In genomic region chr15:100043069-100043641, GRCh38 we compare ENCODE assay signal across 14 cellular contexts.
A peak's percentile ranks its signal among the peaks of the same experiment; 100 is the strongest.
DNase-seq lines count a peak whose midpoint lies in the region; ATAC-seq, FAIRE-seq and TF ChIP-seq lines count a peak whose summit lies in the region.
"Had no signal": no experiment of that assay in that cellular context is flagged by ENCODE, and none has a peak within 500 bp of the region (broad histone marks: within the 10 kb centered on the region; RNA-seq: fewer than 3 reads in every experiment).

No MANE protein-coding gene starts in this region.

- H3K4me2 ChIP-seq in astrocyte (ENCODE audit: low read length) (peak overlapping the region; percentile 80), OCI-LY7 (ENCODE audit: low read length) (no peak overlapping the region)

- no peaks in the 10 kb centered on the region for H3K9me3 Mint-ChIP-seq in astrocyte (ENCODE audit: unreplicated experiment)

- H3K4me3 ChIP-seq in astrocyte (ENCODE audit: insufficient read depth, low read depth, low read length), result peak overlapping the region; percentile 30
- H3K4me3 ChIP-seq in vagina, result no peak overlapping the region
- H3K4me3 ChIP-seq in OCI-LY7 (ENCODE audit: low read depth, low read length, poor library complexity, severe bottlenecking), result no peak overlapping the region
- H3K4me3 ChIP-seq: GM12878, suprapubic skin had no signal

- FAIRE-seq in astrocyte (lab: Jason Lieb, UNC), result no peak
- FAIRE-seq: colon, GM12878 had no signal

- ATAC-seq in HG02840 (IDR thresholded peaks at IDR 0.05; ENCODE audit: low FRiP score, unreplicated experiment), result no peak

- H3K9me3 ChIP-seq in astrocyte (ENCODE audit: insufficient read depth, low read depth, low read length) (no peaks in the 10 kb centered on the region), vagina (no peaks in the 10 kb centered on the region), OCI-LY7 (ENCODE audit: low read length) (no peaks in the 10 kb centered on the region)
- H3K9me3 ChIP-seq: suprapubic skin had no signal

- CTCF ChIA-PET in OCI-LY7 (lab: Charles Lee; ENCODE audit: unreplicated experiment), result no interaction called here

- peak; percentile 24 for DNase-seq in SIG-M5 treated with dmso at 0.1 percent for 504 hours (lab: John Stamatoyannopoulos, UW; ENCODE audit: unreplicated experiment)
- DNase-seq in SIG-M5 (lab: John Stamatoyannopoulos, UW), result no peak
- peak; percentile 87 for DNase-seq in astrocyte (ENCODE audit: low read depth)
- peak; percentile 66 for DNase-seq in iris pigment epithelial cell (ENCODE audit: low read depth)
- DNase-seq in vagina (ENCODE audit: extremely low spot score in 2 of 2), result peak in 1 of 2 donors; percentile 29
- DNase-seq in activated effector memory CD4-positive, alpha-beta T cell treated with anti-CD3 and anti-CD28 coated beads, Interleukin-2, amount 50 U/mL, for 16 hours, result no peak
- DNase-seq in OCI-LY7 (ENCODE audit: low spot score), result no peak
- DNase-seq: H9, RPMI8226 had no signal

- H3K79me2 ChIP-seq in astrocyte (ENCODE audit: insufficient read depth, low read length), result no peaks in the 10 kb centered on the region
- no peaks in the 10 kb centered on the region for H3K79me2 ChIP-seq in OCI-LY7 (ENCODE audit: insufficient read depth, low read depth, low read length)

- TF ChIP-seq POLR2A in vagina (IDR thresholded peaks at IDR 0.05), result no peak

- H2AFZ ChIP-seq in astrocyte (ENCODE audit: low read depth, low read length) (peak overlapping the region; percentile 22), OCI-LY7 (ENCODE audit: low read length) (no peak overlapping the region)

- H3K36me3 ChIP-seq in astrocyte (ENCODE audit: insufficient read depth, low read length), result no peaks in the 10 kb centered on the region
- H3K36me3 ChIP-seq in vagina, result no peaks in the 10 kb centered on the region
- H3K36me3 ChIP-seq in OCI-LY7 (ENCODE audit: insufficient read depth, low read length), result no peaks in the 10 kb centered on the region
- H3K36me3 ChIP-seq: suprapubic skin had no signal

- H3K9ac ChIP-seq in astrocyte (ENCODE audit: low read length), result peak overlapping the region; percentile 62

- H3K4me1 ChIP-seq in astrocyte (ENCODE audit: insufficient read depth, low read length) (peaks cover 19% of the 10 kb centered on the region), vagina (peaks cover 20% of the 10 kb centered on the region), OCI-LY7 (ENCODE audit: insufficient read depth, low read length, poor library complexity, severe bottlenecking) (no peaks in the 10 kb centered on the region)

- POLR2A ChIA-PET in OCI-LY7 (lab: Charles Lee), result no interaction called here

- no peaks in the 10 kb centered on the region for H3K36me3 Mint-ChIP-seq in astrocyte (ENCODE audit: low read depth, unreplicated experiment)
- H3K36me3 Mint-ChIP-seq: IgD-negative memory B cell had no signal

- peaks cover 27% of the 10 kb centered on the region for H3K4me1 Mint-ChIP-seq in astrocyte (ENCODE audit: low read depth, unreplicated experiment)
- H3K4me1 Mint-ChIP-seq: H9 had no signal

- no TSS peak for BruUV-seq in OCI-LY7 (replicated peaks; lab: Mats Ljungman, UMichigan)

- TF ChIP-seq CTCF in astrocyte (IDR thresholded peaks at IDR 0.05; ENCODE audit: insufficient read depth, low read depth, low read length) (no peak), vagina (IDR thresholded peaks at IDR 0.05) (no peak), OCI-LY7 (conservative IDR thresholded peaks at IDR 0.05; ENCODE audit: low read length) (no peak)

- intact Hi-C loops in vagina (cut with DNase I) (no loop called here), OCI-LY7 (cut with micrococcal nuclease; ENCODE audit: unreplicated experiment) (no loop called here)

- H4K20me1 ChIP-seq in astrocyte (ENCODE audit: insufficient read depth, low read length) (no peaks in the 10 kb centered on the region), OCI-LY7 (ENCODE audit: insufficient read depth, low read length) (no peaks in the 10 kb centered on the region)

- peak overlapping the region; percentile 82 for H3K27ac Mint-ChIP-seq in astrocyte (ENCODE audit: unreplicated experiment)
- H3K27ac Mint-ChIP-seq: H9, IgD-negative memory B cell had no signal

- peaks cover 2% of the 10 kb centered on the region for H3K27me3 Mint-ChIP-seq in astrocyte (ENCODE audit: low read depth, unreplicated experiment)

- H3K27ac ChIP-seq in astrocyte (ENCODE audit: low read depth, low read length) (peak overlapping the region; percentile 74), vagina (peak overlapping the region; percentile 2), OCI-LY7 (ENCODE audit: low read depth, low read length, poor library complexity, severe bottlenecking) (no peak overlapping the region)
- H3K27ac ChIP-seq: suprapubic skin had no signal

- H3K27me3 ChIP-seq in astrocyte (ENCODE audit: insufficient read depth, low read length) (no peaks in the 10 kb centered on the region), vagina (no peaks in the 10 kb centered on the region)
- H3K27me3 ChIP-seq: suprapubic skin had no signal

- H3K4me3 Mint-ChIP-seq in astrocyte (ENCODE audit: unreplicated experiment), result peak overlapping the region; percentile 67
- H3K4me3 Mint-ChIP-seq: H9 had no signal

- H3K9me2 ChIP-seq in OCI-LY7 (ENCODE audit: insufficient read depth, low read length), result no peaks in the 10 kb centered on the region

Comparison
In these comparisons a context has a peak if more than half of its experiments do, and no peak if none do; other contexts are left out.
1. DNase-seq: peak in SIG-M5 treated with dmso at 0.1 percent for 504 hours (single experiment), astrocyte (single experiment) and iris pigment epithelial cell (single experiment); none in SIG-M5 (single experiment), activated effector memory CD4-positive, alpha-beta T cell treated with anti-CD3 and anti-CD28 coated beads, Interleukin-2, amount 50 U/mL, for 16 hours (single experiment) and OCI-LY7 (single experiment).